Comparison of ENCODE assay signal across 9 cellular contexts in genomic region chr2:74440005-74440377, GRCh38. TPM values are rescaled to one million over a fixed set of nuclear protein-coding genes. Genes with fewer than 3 reads are reported as not detected.
DNase-seq lines count a peak whose midpoint lies in the region; ATAC-seq, FAIRE-seq and TF ChIP-seq lines count a peak whose summit lies in the region.
"Had no signal": no experiment of that assay in that cellular context is flagged by ENCODE, and none has a peak within 500 bp of the region (broad histone marks: within the 10 kb centered on the region; RNA-seq: fewer than 3 reads in every experiment).

No MANE protein-coding gene starts in this region.

- no peak for DNase-seq in activated T-cell treated with anti-CD3 and anti-CD28 coated beads, Interleukin-2, amount 50 U/mL, for 72 hours
- DNase-seq in activated T-cell treated with anti-CD3 and anti-CD28 coated beads, Interleukin-2, amount 50 U/mL, for 1 hour, result no peak
- DNase-seq in MCF 10A (ENCODE audit: unreplicated experiment), result no peak
- DNase-seq in keratinocyte (ENCODE audit: low read depth, low spot score), result no peak
- no peak for DNase-seq in stimulated activated naive CD8-positive, alpha-beta T cell treated with anti-CD3 and anti-CD28 coated beads, Interleukin-15, amount 100 ng/mL, for 72 hours
- DNase-seq in activated gamma-delta T cell (lab: John Stamatoyannopoulos, UW), result no peak
- no peak for DNase-seq in effector CD8-positive, alpha-beta T cell (lab: John Stamatoyannopoulos, UW)

- H3K9me3 Mint-ChIP-seq in activated T-cell treated with anti-CD3 and anti-CD28 coated beads, Interleukin-2, amount 50 U/mL, for 72 hours, result no peaks in the 10 kb centered on the region
- H3K9me3 Mint-ChIP-seq in MCF 10A (ENCODE audit: unreplicated experiment), result no peaks in the 10 kb centered on the region
- H3K9me3 Mint-ChIP-seq in stimulated activated naive CD8-positive, alpha-beta T cell treated with anti-CD3 and anti-CD28 coated beads, Interleukin-15, amount 100 ng/mL, for 72 hours, result no peaks in the 10 kb centered on the region

- no peak for ATAC-seq in activated T-cell treated with anti-CD3 and anti-CD28 coated beads, Interleukin-2, amount 50 U/mL, for 72 hours (replicated peaks in 1 of 2)
- ATAC-seq in stimulated activated naive CD8-positive, alpha-beta T cell treated with anti-CD3 and anti-CD28 coated beads, Interleukin-15, amount 100 ng/mL, for 72 hours, result no peak
- ATAC-seq in HG03025 (IDR thresholded peaks at IDR 0.05; ENCODE audit: low FRiP score, unreplicated experiment), result no peak

- peak overlapping the region; percentile 11 to 78 for H3K4me3 Mint-ChIP-seq in activated T-cell treated with anti-CD3 and anti-CD28 coated beads, Interleukin-2, amount 50 U/mL, for 72 hours
- peak overlapping the region; percentile 78 for H3K4me3 Mint-ChIP-seq in MCF 10A (ENCODE audit: unreplicated experiment)
- peak overlapping the region; percentile 80 to 83 for H3K4me3 Mint-ChIP-seq in stimulated activated naive CD8-positive, alpha-beta T cell treated with anti-CD3 and anti-CD28 coated beads, Interleukin-15, amount 100 ng/mL, for 72 hours

- H3K4me1 Mint-ChIP-seq in activated T-cell treated with anti-CD3 and anti-CD28 coated beads, Interleukin-2, amount 50 U/mL, for 72 hours (ENCODE audit: low read depth), result peaks cover 10% of the 10 kb centered on the region
- H3K4me1 Mint-ChIP-seq in MCF 10A (ENCODE audit: insufficient read depth, unreplicated experiment), result peaks cover 15% of the 10 kb centered on the region
- H3K4me1 Mint-ChIP-seq in stimulated activated naive CD8-positive, alpha-beta T cell treated with anti-CD3 and anti-CD28 coated beads, Interleukin-15, amount 100 ng/mL, for 72 hours, result peaks cover 31% of the 10 kb centered on the region

- CTCF ChIA-PET in MCF 10A (lab: Yijun Ruan, JAX), result interaction anchor here (0.6 to 1.4 kb wide), 9 partner anchors 9 to 148 kb away, joined by 3 to 5 read pairs (median 3); partner anchors contain the start of genes C2orf81, INO80B and WDR54

- H3K4me1 ChIP-seq in keratinocyte (ENCODE audit: control insufficient read depth, extremely low read depth, insufficient read depth, low read length), result peaks cover 35% of the 10 kb centered on the region

- peak overlapping the region; percentile 98 for H3K9ac ChIP-seq in keratinocyte (ENCODE audit: control insufficient read depth, extremely low read depth, insufficient read depth, low read length)

- H3K27ac Mint-ChIP-seq in activated T-cell treated with anti-CD3 and anti-CD28 coated beads, Interleukin-2, amount 50 U/mL, for 72 hours, result no peak overlapping the region
- peak overlapping the region; percentile 80 for H3K27ac Mint-ChIP-seq in MCF 10A (ENCODE audit: low read depth, unreplicated experiment)
- no peak overlapping the region for H3K27ac Mint-ChIP-seq in stimulated activated naive CD8-positive, alpha-beta T cell treated with anti-CD3 and anti-CD28 coated beads, Interleukin-15, amount 100 ng/mL, for 72 hours

- H3K9me1 ChIP-seq in keratinocyte (ENCODE audit: control insufficient read depth, extremely low read depth, insufficient read depth, low read length), result peaks cover 7% of the 10 kb centered on the region

- dilution Hi-C loops in keratinocyte (cut with MboI; ENCODE audit: extremely low pct_ligation_motif_present, low sequenced_read_pairs), result no loop called here

- TF ChIP-seq CTCF in MCF 10A (IDR thresholded peaks at IDR 0.05; ENCODE audit: unreplicated experiment) (no peak), keratinocyte (optimal IDR thresholded peaks at IDR 0.05 in 1 of 3, IDR thresholded peaks at IDR 0.05 in 1 of 3, conservative IDR thresholded peaks at IDR 0.05 in 1 of 3; ENCODE audit: extremely low read depth in 1 of 3, insufficient read depth in 2 of 3, low read length in 3 of 3) (no peak)

- POLR2A ChIA-PET in MCF 10A (lab: Yijun Ruan, JAX), result interaction anchor here (0.6 to 4.8 kb wide), 21 partner anchors 9 to 703 kb away, joined by 3 to 132 read pairs (median 5); partner anchors contain the start of genes AUP1, C2orf81, CCDC142 and DQX1

- no peaks in the 10 kb centered on the region for H3K36me3 Mint-ChIP-seq in activated T-cell treated with anti-CD3 and anti-CD28 coated beads, Interleukin-2, amount 50 U/mL, for 72 hours (ENCODE audit: insufficient read depth in 2 of 2)
- peaks cover 16% of the 10 kb centered on the region for H3K36me3 Mint-ChIP-seq in MCF 10A (ENCODE audit: insufficient read depth, unreplicated experiment)

- H3K27me3 ChIP-seq in keratinocyte (ENCODE audit: control insufficient read depth, extremely low read depth, insufficient read depth, low read length), result no peaks in the 10 kb centered on the region

- peaks cover 14 to 41% of the 10 kb centered on the region in 2 experiments for H3K36me3 ChIP-seq in keratinocyte (ENCODE audit: control insufficient read depth in 2 of 2, extremely low read depth in 1 of 2, insufficient read depth in 2 of 2, low read length in 2 of 2)

- peak overlapping the region; percentile 84 for H3K4me2 ChIP-seq in keratinocyte (ENCODE audit: control insufficient read depth, extremely low read depth, insufficient read depth, low read depth, low read length)

- H3K4me3 ChIP-seq in keratinocyte (ENCODE audit: control insufficient read depth in 2 of 3, extremely low read depth in 1 of 3, insufficient read depth in 2 of 3, low read depth in 1 of 3, low read length in 3 of 3), result peak overlapping the region; percentile 74 to 98 (median 78)

- peaks cover 22% of the 10 kb centered on the region for H4K20me1 ChIP-seq in keratinocyte (ENCODE audit: control insufficient read depth, extremely low read depth, insufficient read depth, low read length)

- no peaks in the 10 kb centered on the region for H3K9me3 ChIP-seq in keratinocyte (ENCODE audit: control insufficient read depth, low read depth, low read length)

- peaks cover 68% of the 10 kb centered on the region for H3K79me2 ChIP-seq in keratinocyte (ENCODE audit: control insufficient read depth, insufficient read depth, low read length)

- peaks cover 44% of the 10 kb centered on the region for H3K27me3 Mint-ChIP-seq in activated T-cell treated with anti-CD3 and anti-CD28 coated beads, Interleukin-2, amount 50 U/mL, for 72 hours (ENCODE audit: low read depth)
- H3K27me3 Mint-ChIP-seq in MCF 10A (ENCODE audit: insufficient read depth, unreplicated experiment), result no peaks in the 10 kb centered on the region
- peaks cover 65% of the 10 kb centered on the region for H3K27me3 Mint-ChIP-seq in stimulated activated naive CD8-positive, alpha-beta T cell treated with anti-CD3 and anti-CD28 coated beads, Interleukin-15, amount 100 ng/mL, for 72 hours

- intact Hi-C loops in MCF 10A (cut with micrococcal nuclease), result loop anchor here (2.0 kb wide), 1 partner anchor 15 kb away; the partner anchor contains the start of gene INO80B

- no peak overlapping the region for H2AFZ ChIP-seq in keratinocyte (ENCODE audit: control insufficient read depth, low read length)

- peak overlapping the region; percentile 93 for H3K27ac ChIP-seq in keratinocyte (ENCODE audit: control insufficient read depth, insufficient read depth, low read length)

- BruUV-seq in MCF 10A (replicated peaks; lab: Mats Ljungman, UMichigan), result no TSS peak

- no peak for FAIRE-seq in keratinocyte (lab: Jason Lieb, UNC)
- FAIRE-seq: colon had no signal

RNA-seq across cellular contexts. Expression of gene RTKN, which starts 1.7 kb away (rescaled TPM):
- total RNA-seq in activated T-cell treated with anti-CD3 and anti-CD28 coated beads, Interleukin-2, amount 50 U/mL, for 72 hours, result 1 to 10 TPM; 3.1 to 4.8 TPM
- total RNA-seq in MCF 10A (2022), result 49.1 and 63.0 TPM in 2 replicates
- 110 to 180 TPM (median 145 TPM) in 3 replicates for polyA plus RNA-seq in keratinocyte
- polyA plus RNA-seq in keratinocyte (2011; ENCODE audit: low read depth), result 32.0 TPM
- polyA plus RNA-seq in keratinocyte (2011; cell fraction: cytosol; rRNA removed), result 64.6 and 107 TPM in 2 replicates
- polyA plus RNA-seq in keratinocyte (2011; cell fraction: nucleus; rRNA removed), result 394 and 410 TPM in 2 replicates
- 69.0 and 143 TPM in 2 replicates for polyA plus RNA-seq in keratinocyte (2012; ENCODE audit: low replicate concordance)
- polyA minus RNA-seq in keratinocyte, result 112 to 129 TPM (median 120 TPM) in 3 replicates
- polyA minus RNA-seq in keratinocyte (2011; cell fraction: cytosol; rRNA and poly(A)+ RNA removed), result 123 TPM
- 125 and 139 TPM in 2 replicates for polyA minus RNA-seq in keratinocyte (2011; cell fraction: nucleus; rRNA and poly(A)+ RNA removed)

RNA-seq across cellular contexts. Expression of gene INO80B, which starts 14.9 kb away (rescaled TPM):
- 10 to 100 TPM; 39.2 to 44.1 TPM for total RNA-seq in activated T-cell treated with anti-CD3 and anti-CD28 coated beads, Interleukin-2, amount 50 U/mL, for 72 hours
- 34.6 and 36.0 TPM in 2 replicates for total RNA-seq in MCF 10A (2022)
- polyA plus RNA-seq in keratinocyte, result 16.8 to 23.9 TPM (median 18.8 TPM) in 3 replicates
- polyA plus RNA-seq in keratinocyte (2011; ENCODE audit: low read depth), result 7.9 TPM
- 9.1 and 18.1 TPM in 2 replicates for polyA plus RNA-seq in keratinocyte (2011; cell fraction: cytosol; rRNA removed)
- 81.0 and 87.6 TPM in 2 replicates for polyA plus RNA-seq in keratinocyte (2011; cell fraction: nucleus; rRNA removed)
- polyA plus RNA-seq in keratinocyte (2012; ENCODE audit: low replicate concordance), result 20.0 and 37.1 TPM in 2 replicates
- polyA minus RNA-seq in keratinocyte, result 1.9 to 16.8 TPM (median 11.8 TPM) in 3 replicates
- 12.5 TPM for polyA minus RNA-seq in keratinocyte (2011; cell fraction: cytosol; rRNA and poly(A)+ RNA removed)
- 10.2 and 11.9 TPM in 2 replicates for polyA minus RNA-seq in keratinocyte (2011; cell fraction: nucleus; rRNA and poly(A)+ RNA removed)

RNA-seq across cellular contexts. Expression of gene WBP1, which starts 18.2 kb away (rescaled TPM):
- total RNA-seq in activated T-cell treated with anti-CD3 and anti-CD28 coated beads, Interleukin-2, amount 50 U/mL, for 72 hours, result 10 to 100 TPM; 65.0 to 87.7 TPM
- 45.7 and 46.5 TPM in 2 replicates for total RNA-seq in MCF 10A (2022)
- polyA plus RNA-seq in keratinocyte, result 72.3 to 143 TPM (median 75.5 TPM) in 3 replicates
- polyA plus RNA-seq in keratinocyte (2011; ENCODE audit: low read depth), result 3.3 TPM
- 48.8 and 75.9 TPM in 2 replicates for polyA plus RNA-seq in keratinocyte (2011; cell fraction: cytosol; rRNA removed)
- polyA plus RNA-seq in keratinocyte (2011; cell fraction: nucleus; rRNA removed), result 327 and 329 TPM in 2 replicates
- polyA plus RNA-seq in keratinocyte (2012; ENCODE audit: low replicate concordance), result 50.3 and 68.2 TPM in 2 replicates
- 50.5 to 128 TPM (median 64.9 TPM) in 3 replicates for polyA minus RNA-seq in keratinocyte
- 27.8 TPM for polyA minus RNA-seq in keratinocyte (2011; cell fraction: cytosol; rRNA and poly(A)+ RNA removed)
- 24.3 and 25.1 TPM in 2 replicates for polyA minus RNA-seq in keratinocyte (2011; cell fraction: nucleus; rRNA and poly(A)+ RNA removed)

RNA-seq across cellular contexts. Expression of gene WDR54, which starts 18.5 kb away (rescaled TPM):
- 10 to 100 TPM; 67.6 to 67.9 TPM for total RNA-seq in activated T-cell treated with anti-CD3 and anti-CD28 coated beads, Interleukin-2, amount 50 U/mL, for 72 hours
- 16.4 and 19.9 TPM in 2 replicates for total RNA-seq in MCF 10A (2022)
- 35.2 to 54.6 TPM (median 35.2 TPM) in 3 replicates for polyA plus RNA-seq in keratinocyte
- 11.0 TPM for polyA plus RNA-seq in keratinocyte (2011; ENCODE audit: low read depth)
- polyA plus RNA-seq in keratinocyte (2011; cell fraction: cytosol; rRNA removed), result 23.6 and 40.3 TPM in 2 replicates
- polyA plus RNA-seq in keratinocyte (2011; cell fraction: nucleus; rRNA removed), result 28.2 and 31.5 TPM in 2 replicates
- polyA plus RNA-seq in keratinocyte (2012; ENCODE audit: low replicate concordance), result 26.2 and 58.3 TPM in 2 replicates
- polyA minus RNA-seq in keratinocyte, result 61.6 to 77.0 TPM (median 66.9 TPM) in 3 replicates
- 52.6 TPM for polyA minus RNA-seq in keratinocyte (2011; cell fraction: cytosol; rRNA and poly(A)+ RNA removed)
- 15.2 and 17.7 TPM in 2 replicates for polyA minus RNA-seq in keratinocyte (2011; cell fraction: nucleus; rRNA and poly(A)+ RNA removed)

RNA-seq across cellular contexts. Expression of gene C2orf81, which starts 18.6 kb away (rescaled TPM):
- total RNA-seq in activated T-cell treated with anti-CD3 and anti-CD28 coated beads, Interleukin-2, amount 50 U/mL, for 72 hours, result 1 to 10 TPM; 3.7 to 4.9 TPM
- 4.3 and 5.6 TPM in 2 replicates for total RNA-seq in MCF 10A (2022)
- polyA plus RNA-seq in keratinocyte, result 0.58 to 1.5 TPM (median 0.89 TPM) in 3 replicates
- 0.59 TPM for polyA plus RNA-seq in keratinocyte (2011; ENCODE audit: low read depth)
- 1.0 and 1.4 TPM in 2 replicates for polyA plus RNA-seq in keratinocyte (2011; cell fraction: cytosol; rRNA removed)
- 2.4 and 4.2 TPM in 2 replicates for polyA plus RNA-seq in keratinocyte (2011; cell fraction: nucleus; rRNA removed)
- 1.7 and 2.6 TPM in 2 replicates for polyA plus RNA-seq in keratinocyte (2012; ENCODE audit: low replicate concordance)
- polyA minus RNA-seq in keratinocyte, result 0.96 to 5.1 TPM (median 1.4 TPM) in 3 replicates
- polyA minus RNA-seq in keratinocyte (2011; cell fraction: cytosol; rRNA and poly(A)+ RNA removed), result 4.4 TPM
- 1.3 and 2.4 TPM in 2 replicates for polyA minus RNA-seq in keratinocyte (2011; cell fraction: nucleus; rRNA and poly(A)+ RNA removed)
